ENCODE assay signal across 20 cellular contexts in genomic region chr14:92490239-92490959, GRCh38. TPM values are rescaled to one million over a fixed set of nuclear protein-coding genes. Genes with fewer than 3 reads are reported as not detected.
A peak's percentile ranks its signal among the peaks of the same experiment; 100 is the strongest.
DNase-seq lines count a peak whose midpoint lies in the region; ATAC-seq and TF ChIP-seq lines count a peak whose summit lies in the region.
"Had no signal": no experiment of that assay in that cellular context is flagged by ENCODE, and none has a peak within 500 bp of the region (broad histone marks: within the 10 kb centered on the region; RNA-seq: fewer than 3 reads in every experiment).

No MANE protein-coding gene starts in this region.

- H3K36me3 Mint-ChIP-seq in MCF 10A (ENCODE audit: insufficient read depth, unreplicated experiment), result no peaks in the 10 kb centered on the region

- H3K4me3 ChIP-seq in breast epithelium, result no peak overlapping the region
- peak overlapping the region in 1 of 2 experiments; percentile 6 for H3K4me3 ChIP-seq in neutrophil (ENCODE audit: low read depth in 1 of 2, low read length in 1 of 2)
- H3K4me3 ChIP-seq: cardiac muscle cell, mucosa of descending colon, ovary, skin epidermis had no signal

- intact Hi-C loops in breast epithelium (cut with DNase I; ENCODE audit: low total_unique reads), result no loop called here
- intact Hi-C loops in MCF 10A (cut with micrococcal nuclease), result no loop called here
- intact Hi-C loops in left cardiac atrium (cut with DNase I), result no loop called here

- no peak overlapping the region for H3K27ac Mint-ChIP-seq in MCF 10A (ENCODE audit: low read depth, unreplicated experiment)

- H3K4me1 ChIP-seq in breast epithelium, result no peaks in the 10 kb centered on the region
- peaks cover 89 to 93% of the 10 kb centered on the region in 2 experiments for H3K4me1 ChIP-seq in neutrophil (ENCODE audit: control insufficient read depth in 1 of 2, insufficient read depth in 1 of 2, low read depth in 1 of 2, low read length in 1 of 2)

- H3K36me3 ChIP-seq in breast epithelium, result no peaks in the 10 kb centered on the region
- no peaks in the 10 kb centered on the region for H3K36me3 ChIP-seq in neutrophil
- H3K36me3 ChIP-seq: cardiac muscle cell, ovary had no signal

- H3K9me3 ChIP-seq in breast epithelium, result no peaks in the 10 kb centered on the region
- H3K9me3 ChIP-seq in neutrophil, result no peaks in the 10 kb centered on the region
- H3K9me3 ChIP-seq: mucosa of descending colon, ovary, SK-N-SH had no signal

- no peaks in the 10 kb centered on the region for H3K27me3 ChIP-seq in breast epithelium
- no peaks in the 10 kb centered on the region for H3K27me3 ChIP-seq in neutrophil
- H3K27me3 ChIP-seq: cardiac muscle cell, ovary had no signal

- TF ChIP-seq CTCF in breast epithelium (IDR thresholded peaks at IDR 0.05), result no peak
- no peak for TF ChIP-seq CTCF in MCF 10A (IDR thresholded peaks at IDR 0.05; ENCODE audit: unreplicated experiment)
- no peak for TF ChIP-seq CTCF in neutrophil (IDR thresholded peaks at IDR 0.05)

- CTCF ChIA-PET in MCF 10A (lab: Yijun Ruan, JAX), result interaction anchor here (0.5 to 0.7 kb wide), 2 partner anchors 52 to 200 kb away, joined by 3 to 5 read pairs; no protein-coding TSS in a partner anchor

- H3K4me1 Mint-ChIP-seq in MCF 10A (ENCODE audit: insufficient read depth, unreplicated experiment), result no peaks in the 10 kb centered on the region

- H3K27ac ChIP-seq in breast epithelium (peak overlapping the region; percentile 40 to 55), neutrophil (peak overlapping the region; percentile 86)
- H3K27ac ChIP-seq: cardiac muscle cell, ovary, skin epidermis had no signal

- POLR2A ChIA-PET in MCF 10A (lab: Yijun Ruan, JAX), result interaction anchor here (0.7 kb wide), 1 partner anchor 63 kb away, joined by 4 read pairs; no protein-coding TSS in a partner anchor

- no peak for DNase-seq in breast epithelium (ENCODE audit: low spot score in 2 of 2)
- no peak for DNase-seq in MCF 10A (ENCODE audit: unreplicated experiment)
- no peak for DNase-seq in left cardiac atrium
- DNase-seq in NCI-H524 treated with DMSO at 0.1 percent for 48 hours (lab: John Stamatoyannopoulos, UW), result no peak
- DNase-seq: activated effector memory CD4-positive, alpha-beta T cell treated with anti-CD3 and anti-CD28 coated beads, Interleukin-2, amount 50 U/mL, for 16 hours; effector memory CD4-positive, alpha-beta T cell; Karpas-422; mucosa of descending colon; NCI-H1092; NCI-H2107; ovary; SK-N-SH; stimulated activated CD4-positive, alpha-beta T cell treated with anti-CD3 and anti-CD28 coated beads, Interleukin-4, amount 100 ng/mL, for 24 hours; T-helper 9 cell had no signal

- H3K27me3 Mint-ChIP-seq in MCF 10A (ENCODE audit: insufficient read depth, unreplicated experiment), result no peaks in the 10 kb centered on the region

- no peak for TF ChIP-seq POLR2A in breast epithelium (IDR thresholded peaks at IDR 0.05)

- no TSS peak for BruUV-seq in MCF 10A (replicated peaks; lab: Mats Ljungman, UMichigan)

- no peaks in the 10 kb centered on the region for H3K9me3 Mint-ChIP-seq in MCF 10A (ENCODE audit: unreplicated experiment)

- ATAC-seq in left cardiac atrium, result peak; percentile 34 to 36
- ATAC-seq in HG03139 (IDR thresholded peaks at IDR 0.05; ENCODE audit: unreplicated experiment), result no peak
- ATAC-seq in HG03521 (IDR thresholded peaks at IDR 0.05; ENCODE audit: unreplicated experiment), result no peak
- ATAC-seq in HG03432 (IDR thresholded peaks at IDR 0.05; ENCODE audit: unreplicated experiment), result no peak
- ATAC-seq: mucosa of descending colon had no signal

- H3K4me3 Mint-ChIP-seq in MCF 10A (ENCODE audit: unreplicated experiment), result no peak overlapping the region

RNA-seq across cellular contexts. Expression of gene RIN3, which starts 23.2 kb away (rescaled TPM):
- total RNA-seq in breast epithelium, result 10 to 100 TPM; 10.7 to 19.7 (median 12.1) TPM
- total RNA-seq in MCF 10A (2022), result 14.2 and 19.3 TPM in 2 replicates
- total RNA-seq in left cardiac atrium, result 10 to 100 TPM; 19.1 to 19.9 TPM

Comparison
In these comparisons a context has a peak if more than half of its experiments do, and no peak if none do; other contexts are left out.
1. ATAC-seq: peak in left cardiac atrium (2 of 2); none in HG03139 (single experiment), HG03521 (single experiment) and HG03432 (single experiment).